7 cellular contexts compared by ENCODE assay signal in the genomic region with DNA sequence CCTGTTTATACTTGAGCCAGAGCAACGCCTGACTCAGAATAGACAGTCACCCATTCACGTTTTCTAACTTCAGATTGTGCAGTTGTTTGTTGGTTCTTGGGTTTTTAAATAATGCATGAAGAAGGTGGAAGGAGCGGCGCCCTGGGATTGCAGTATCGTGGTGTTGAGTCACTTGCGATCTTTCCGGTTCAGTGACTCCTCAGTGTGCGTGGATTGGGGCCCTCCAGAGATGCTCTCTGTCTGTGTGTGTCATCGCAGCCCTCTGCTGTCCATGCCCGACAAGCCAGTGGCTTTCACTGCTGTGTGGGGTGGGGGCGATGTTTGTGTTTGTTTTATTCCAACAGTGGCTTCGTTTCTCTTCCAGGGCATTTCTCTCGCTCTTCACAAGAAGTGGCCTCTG.
DNase-seq lines count a peak whose midpoint lies in the region; ATAC-seq and TF ChIP-seq lines count a peak whose summit lies in the region.

No MANE protein-coding gene starts in this region.

- no peaks in the 10 kb centered on the region for H3K9me3 ChIP-seq in WERI-Rb-1 (ENCODE audit: severe bottlenecking)

- TF ChIP-seq CTCF in WERI-Rb-1 (IDR thresholded peaks at IDR 0.05; ENCODE audit: low read depth, low read length) = peak; percentile 52; the same call in 1 of the 2 replicates

- H3K36me3 ChIP-seq in WERI-Rb-1 = peaks cover 2% of the 10 kb centered on the region

- DNase-seq in H4 (ENCODE audit: low spot score) (peak; percentile 46), WERI-Rb-1 (peak; percentile 62), 8988T (no peak)
- DNase-seq in stimulated activated CD4-positive, alpha-beta T cell treated with anti-CD3 and anti-CD28 coated beads, Interleukin-2, amount 100 ng/mL, for 48 hours = peak; percentile 26 to 30

- H3K27me3 ChIP-seq in WERI-Rb-1 (ENCODE audit: insufficient read depth, low read depth, severe bottlenecking) = no peaks in the 10 kb centered on the region

- no peak overlapping the region for H3K27ac ChIP-seq in WERI-Rb-1

- no peak overlapping the region for H3K4me3 ChIP-seq in WERI-Rb-1 (ENCODE audit: low read depth, low read length)

- ATAC-seq in esophagus mucosa (peak; percentile 51), HG02623 (IDR thresholded peaks at IDR 0.05; ENCODE audit: unreplicated experiment) (no peak), HG02852 (IDR thresholded peaks at IDR 0.05; ENCODE audit: unreplicated experiment) (no peak)
